8 cellular contexts compared by ENCODE assay signal in the genomic region with DNA sequence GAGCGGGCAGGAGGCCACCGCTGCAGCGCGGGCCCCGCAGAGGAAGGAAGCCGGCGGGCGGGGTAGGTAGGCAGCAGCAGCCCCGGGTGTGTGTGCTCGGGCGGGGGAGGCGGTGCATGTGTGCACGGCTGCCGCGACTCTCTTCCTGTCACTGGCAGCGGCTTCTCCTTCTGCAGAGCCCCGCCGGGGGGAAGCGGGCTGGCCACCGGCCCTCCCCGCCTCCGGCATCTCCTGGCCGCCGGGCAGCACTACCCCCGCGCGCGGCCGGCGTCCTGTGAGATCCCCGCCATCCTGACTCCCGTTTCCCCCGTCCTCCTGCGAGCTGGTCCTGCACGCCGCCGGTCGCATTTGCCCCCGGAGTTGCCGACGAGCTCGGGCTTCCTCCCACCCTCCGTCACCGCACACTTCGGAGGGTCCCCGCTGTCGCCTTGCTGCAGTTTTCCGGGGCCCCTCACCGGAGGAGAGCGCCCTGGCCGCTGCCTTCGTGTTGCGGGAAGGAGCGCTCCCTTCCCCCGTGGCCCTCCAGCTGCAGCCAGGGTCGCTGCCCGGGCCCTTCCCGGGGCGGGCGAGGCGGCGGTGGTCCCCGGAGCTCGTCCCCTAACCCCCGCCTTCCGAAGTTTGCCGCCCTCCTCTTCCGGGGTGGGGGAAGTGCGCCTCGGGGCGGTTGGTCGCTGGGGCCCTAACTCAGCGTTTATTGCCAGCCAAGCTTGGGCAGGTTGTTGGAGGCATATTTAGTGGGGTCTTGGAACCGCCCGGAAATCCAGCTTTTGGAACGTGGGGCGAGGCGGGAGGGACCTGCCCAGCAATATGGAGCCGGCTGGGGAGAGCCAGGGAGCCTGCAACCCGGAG. TPM values are rescaled to one million over a fixed set of nuclear protein-coding genes. Genes with fewer than 3 reads are reported as not detected.
DNase-seq lines count a peak whose midpoint lies in the region; ATAC-seq and TF ChIP-seq lines count a peak whose summit lies in the region.

No MANE protein-coding gene starts in this region.

- DNase-seq in CD14-positive monocyte (ENCODE audit: low spot score) (no peak), fibroblast of lung (ENCODE audit: low read depth in 2 of 2) (peak; percentile 37 to 69), suprapubic skin (ENCODE audit: low spot score in 2 of 2) (peak in 1 of 2 donors; percentile 83)
- DNase-seq in activated T-cell treated with anti-CD3 and anti-CD28 coated beads, Interleukin-2, amount 50 U/mL, for 1 hour: peak; percentile 67

- H3K4me1 ChIP-seq in OCI-LY3 (ENCODE audit: low read length) (peaks cover 8% of the 10 kb centered on the region), fibroblast of lung (ENCODE audit: control insufficient read depth, extremely low read depth, insufficient read depth, low read length) (no peaks in the 10 kb centered on the region), neuron (ENCODE audit: insufficient read depth, low read length) (peaks cover 19% of the 10 kb centered on the region), suprapubic skin (peaks cover 30% of the 10 kb centered on the region)

- H3K36me3 Mint-ChIP-seq in CD14-positive monocyte: peaks cover 9 to 12% of the 10 kb centered on the region in 2 donors

- H3K36me3 ChIP-seq in OCI-LY3 (replicated peaks; ENCODE audit: low read depth, low read length): peaks cover 9% of the 10 kb centered on the region
- no peaks in the 10 kb centered on the region for H3K36me3 ChIP-seq in fibroblast of lung (ENCODE audit: control insufficient read depth, insufficient read depth, low read length)
- no peaks in the 10 kb centered on the region for H3K36me3 ChIP-seq in neuron (ENCODE audit: insufficient read depth, low read length)
- no peaks in the 10 kb centered on the region for H3K36me3 ChIP-seq in suprapubic skin

- peaks cover 0 to 1% (median 0%) of the 10 kb centered on the region in 3 donors for H3K27me3 Mint-ChIP-seq in CD14-positive monocyte (ENCODE audit: low read depth in 3 of 3)

- peaks cover 25% of the 10 kb centered on the region for H4K20me1 ChIP-seq in OCI-LY3 (ENCODE audit: insufficient read depth, low read length)
- no peaks in the 10 kb centered on the region for H4K20me1 ChIP-seq in fibroblast of lung (ENCODE audit: control insufficient read depth, extremely low read depth, insufficient read depth, low read length)

- peaks cover 7 to 15% (median 10%) of the 10 kb centered on the region in 7 donors for H3K9me3 Mint-ChIP-seq in CD14-positive monocyte

- peaks cover 45% of the 10 kb centered on the region for H3K79me2 ChIP-seq in OCI-LY3 (ENCODE audit: low read length)
- peaks cover 49% of the 10 kb centered on the region for H3K79me2 ChIP-seq in fibroblast of lung (ENCODE audit: control insufficient read depth, insufficient read depth, low read length)

- peak overlapping the region; percentile 89 to 95 (median 92) for H3K27ac Mint-ChIP-seq in CD14-positive monocyte

- no peaks in the 10 kb centered on the region for H3K27me3 ChIP-seq in OCI-LY3 (ENCODE audit: low read depth, low read length)
- no peaks in the 10 kb centered on the region for H3K27me3 ChIP-seq in fibroblast of lung (ENCODE audit: control insufficient read depth, insufficient read depth, low read length)
- H3K27me3 ChIP-seq in neuron (ENCODE audit: insufficient read depth, low read length): no peaks in the 10 kb centered on the region
- no peaks in the 10 kb centered on the region for H3K27me3 ChIP-seq in suprapubic skin

- intact Hi-C loops in CD14-positive monocyte (cut with micrococcal nuclease): loop anchor here (5.0 to 10.0 kb wide), 2 partner anchors 36 to 221 kb away; no protein-coding TSS in a partner anchor

- H2AFZ ChIP-seq in OCI-LY3 (ENCODE audit: low read depth, low read length) (peak overlapping the region; percentile 82; the same call in 1 of the 2 replicates), fibroblast of lung (ENCODE audit: low read length) (peak overlapping the region; percentile 43), neuron (ENCODE audit: low read depth, low read length) (peak overlapping the region; percentile 15)

- no peak for TF ChIP-seq CTCF in CD14-positive monocyte (IDR thresholded peaks at IDR 0.05)
- no peak for TF ChIP-seq CTCF in OCI-LY3 (IDR thresholded peaks at IDR 0.05; ENCODE audit: low read depth, low read length)
- TF ChIP-seq CTCF in fibroblast of lung (conservative IDR thresholded peaks at IDR 0.05 in 1 of 2, IDR thresholded peaks at IDR 0.05 in 1 of 2; ENCODE audit: low read depth in 1 of 2, low read length in 2 of 2): no peak
- no peak for TF ChIP-seq CTCF in suprapubic skin (IDR thresholded peaks at IDR 0.05)

- no peaks in the 10 kb centered on the region for H3K9me3 ChIP-seq in OCI-LY3 (ENCODE audit: insufficient read depth, low read length)
- H3K9me3 ChIP-seq in fibroblast of lung (ENCODE audit: control insufficient read depth, insufficient read depth, low read depth, low read length): no peaks in the 10 kb centered on the region
- no peaks in the 10 kb centered on the region for H3K9me3 ChIP-seq in neuron (ENCODE audit: low read length)
- H3K9me3 ChIP-seq in suprapubic skin: no peaks in the 10 kb centered on the region

- H3K4me2 ChIP-seq in OCI-LY3 (ENCODE audit: low read length) (peak overlapping the region; percentile 63), fibroblast of lung (ENCODE audit: extremely low read depth, insufficient read depth, low read length) (peak overlapping the region; percentile 73)

- no peak for TF ChIP-seq POLR2A in suprapubic skin (IDR thresholded peaks at IDR 0.05)

- peak overlapping the region; percentile 88 to 94 for H3K4me3 Mint-ChIP-seq in CD14-positive monocyte

- 0% methylated on average over 7 of the region's 80 CpGs for WGBS in suprapubic skin

- peak overlapping the region; percentile 74 for H3K27ac ChIP-seq in OCI-LY3 (ENCODE audit: low read length)
- peak overlapping the region; percentile 73 for H3K27ac ChIP-seq in fibroblast of lung (ENCODE audit: insufficient read depth, low read length)
- peak overlapping the region; percentile 97 for H3K27ac ChIP-seq in suprapubic skin

- ATAC-seq in GM19372 (IDR thresholded peaks at IDR 0.05; ENCODE audit: low read depth, unreplicated experiment) (peak; percentile 42), HG03469 (IDR thresholded peaks at IDR 0.05; ENCODE audit: unreplicated experiment) (peak; percentile 25)

- TF ChIP-seq EP300 in suprapubic skin (IDR thresholded peaks at IDR 0.05): no peak

- H3K4me3 ChIP-seq in OCI-LY3 (ENCODE audit: low read length) (peak overlapping the region; percentile 97), fibroblast of lung (replicated peaks in 1 of 4; ENCODE audit: control extremely low read depth in 1 of 4, insufficient read depth in 1 of 4, low read depth in 3 of 4, low read length in 4 of 4) (peak overlapping the region; percentile 68 to 96 (median 89)), neuron (ENCODE audit: low read length) (peak overlapping the region; percentile 60), suprapubic skin (peak overlapping the region; percentile 91)

- H3K9ac ChIP-seq in OCI-LY3 (ENCODE audit: low read length): peak overlapping the region; percentile 86
- H3K9ac ChIP-seq in fibroblast of lung (ENCODE audit: insufficient read depth, low read length): peak overlapping the region; percentile 79

- peaks cover 36% of the 10 kb centered on the region for H3K4me1 Mint-ChIP-seq in CD14-positive monocyte

RNA-seq across cellular contexts. Expression of a gene that starts 0.6 kb away (rescaled TPM):
- 10 to 100 TPM; 10.5 to 25.5 TPM for polyA plus RNA-seq in CD14-positive monocyte
- 25.2 and 36.3 TPM in 2 replicates for total RNA-seq in fibroblast of lung
- polyA plus RNA-seq in fibroblast of lung: 10.9 and 17.7 TPM in 2 replicates
- 13.1 and 23.3 TPM in 2 replicates for polyA plus RNA-seq in fibroblast of lung (2012)
- 61.5 and 102 TPM in 2 replicates for polyA minus RNA-seq in fibroblast of lung (ENCODE audit: low replicate concordance)
- total RNA-seq in suprapubic skin: 100 to 1,000 TPM in 3 of 4 donors, 10 to 100 TPM in 1; 96.5 to 257 (median 181) TPM

Comparison
In these comparisons a context has a peak if more than half of its experiments do, and no peak if none do; other contexts are left out.
1. H2AFZ ChIP-seq: peak in every context shown above with its lines; median percentile 82 in OCI-LY3; 43 in fibroblast of lung; 15 in neuron.